Comparison of ENCODE assay signal across 8 cellular contexts in genomic region chr12:65169311-65170244, GRCh38. TPM values are rescaled to one million over a fixed set of nuclear protein-coding genes. Genes with fewer than 3 reads are reported as not detected.
A peak's percentile ranks its signal among the peaks of the same experiment; 100 is the strongest.
DNase-seq lines count a peak whose midpoint lies in the region; ATAC-seq, FAIRE-seq and TF ChIP-seq lines count a peak whose summit lies in the region.

TSS of gene LEMD3 (plus strand) at chr12:65169583. CDS start at chr12:65169597, 14 bp downstream.

- H3K23ac ChIP-seq in H1 (ENCODE audit: insufficient read length) (no peak within 1 kb of the TSS), mesenchymal stem cell (ENCODE audit: low read length in 2 of 2) (peak within 1 kb of the TSS; percentile 52 to 97)

- peak within 1 kb of the TSS; percentile 91 for H3K4me3 Mint-ChIP-seq in Calu3 (ENCODE audit: low read depth, unreplicated experiment)
- H3K4me3 Mint-ChIP-seq in activated CD8-positive, alpha-beta memory T cell treated with anti-CD3 and anti-CD28 coated beads, Interleukin-2, amount 10 ng/mL, durations not matched to agents 7 days and 5 days = peak within 1 kb of the TSS; percentile 85

- peak; percentile 92 to 97 for TF ChIP-seq POLR2A in H1 (IDR thresholded peaks at IDR 0.05; ENCODE audit: control extremely low read depth in 1 of 2, low read depth in 2 of 2, low read length in 2 of 2)

- intact Hi-C loops in Calu3 (cut with micrococcal nuclease; ENCODE audit: unreplicated experiment) = no loop called here

- peak within 1 kb of the TSS; percentile 93 for H4K5ac ChIP-seq in H1 (ENCODE audit: insufficient read length, low read depth, low read length)

- peaks cover 13% of the 10 kb centered on the region for H3K27me3 ChIP-seq in HUES48 (ENCODE audit: control insufficient read depth, insufficient read depth, low read length)
- H3K27me3 ChIP-seq in NT2/D1 (ENCODE audit: insufficient read depth, insufficient read length) = no peaks in the 10 kb centered on the region
- peaks cover 0 to 6% (median 0%) of the 10 kb centered on the region in 4 experiments; a peak in 3 of 7 replicates for H3K27me3 ChIP-seq in H1 (replicated peaks in 1 of 4; ENCODE audit: control insufficient read depth in 3 of 4, extremely low read depth in 1 of 4, insufficient read depth in 3 of 4, low read length in 3 of 4)
- H3K27me3 ChIP-seq in mesenchymal stem cell (ENCODE audit: control insufficient read depth in 1 of 2, insufficient read depth in 1 of 2, low read length in 2 of 2) = peaks cover 0 to 7% of the 10 kb centered on the region in 2 experiments

- H2AFZ ChIP-seq in H1 (ENCODE audit: low read length) (peak within 1 kb of the TSS; percentile 92), mesenchymal stem cell (ENCODE audit: low read depth, low read length) (peak within 1 kb of the TSS; percentile 97)

- BruUV-seq in Calu3 (replicated peaks; lab: Mats Ljungman, UMichigan) = no TSS peak

- TF ChIP-seq EP300 in H1 (IDR thresholded peaks at IDR 0.05; ENCODE audit: borderline replicate concordance in 1 of 2, low read depth in 2 of 2, low read length in 2 of 2) = peak in 1 of 2 experiments; percentile 59; a peak in 1 of 3 replicates

- peaks cover 10% of the 10 kb centered on the region for H3K4me1 Mint-ChIP-seq in Calu3 (ENCODE audit: low read depth, unreplicated experiment)
- H3K4me1 Mint-ChIP-seq in activated CD8-positive, alpha-beta memory T cell treated with anti-CD3 and anti-CD28 coated beads, Interleukin-2, amount 10 ng/mL, durations not matched to agents 7 days and 5 days = peaks cover 30% of the 10 kb centered on the region

- H4K91ac ChIP-seq in H1 (replicated peaks; ENCODE audit: insufficient read length, low read length) = peak within 1 kb of the TSS; percentile 50
- H4K91ac ChIP-seq in mesenchymal stem cell (ENCODE audit: low read length) = peak within 1 kb of the TSS; percentile 72

- TF ChIP-seq RAD21 in H1 (IDR thresholded peaks at IDR 0.05 in 1 of 2, conservative IDR thresholded peaks at IDR 0.05 in 1 of 2; ENCODE audit: low read depth in 2 of 2, low read length in 2 of 2) = no peak

- peaks cover 6% of the 10 kb centered on the region for H3K23me2 ChIP-seq in H1 (ENCODE audit: low read depth, low read length)

- CTCF ChIA-PET in Calu3 (lab: Charles Lee) = interaction anchor here (0.5 to 1.5 kb wide), 7 partner anchors 9 to 64 kb away, joined by 3 to 7 read pairs (median 3); no protein-coding TSS in a partner anchor
- CTCF ChIA-PET in activated CD8-positive, alpha-beta memory T cell treated with anti-CD3 and anti-CD28 coated beads, Interleukin-2, amount 10 ng/mL, durations not matched to agents 7 days and 5 days (lab: Charles Lee) = interaction anchor here (0.7 to 3.7 kb wide), 12 partner anchors 10 to 63 kb away, joined by 3 to 41 read pairs (median 6); no protein-coding TSS in a partner anchor
- CTCF ChIA-PET in H1 (lab: Charles Lee; ENCODE audit: partially characterized antibody) = interaction anchor here (0.6 to 2.3 kb wide), 7 partner anchors 8 to 279 kb away, joined by 3 to 10 read pairs (median 3); no protein-coding TSS in a partner anchor

- H4K8ac ChIP-seq in H1 (ENCODE audit: extremely low read depth, insufficient read depth, low read length) (peak within 1 kb of the TSS; percentile 99), mesenchymal stem cell (ENCODE audit: low read length) (peak within 1 kb of the TSS; percentile 99)

- H3K56ac ChIP-seq in H1 (replicated peaks; ENCODE audit: insufficient read length, low read depth, low read length) = peak within 1 kb of the TSS; percentile 79

- no peak within 1 kb of the TSS for H2BK15ac ChIP-seq in H1 (ENCODE audit: low read length)
- peak within 1 kb of the TSS; percentile 100 for H2BK15ac ChIP-seq in mesenchymal stem cell (ENCODE audit: low read depth, poor library complexity, severe bottlenecking)

- TF ChIP-seq CTCF in Calu3 (IDR thresholded peaks at IDR 0.05; ENCODE audit: unreplicated experiment) (no peak), H1 (IDR thresholded peaks at IDR 0.05; ENCODE audit: control extremely low read depth in 1 of 3, insufficient read depth in 1 of 3, low read depth in 1 of 3, low read length in 3 of 3) (no peak)

- H3K36me3 ChIP-seq in HUES48 (ENCODE audit: control insufficient read depth, insufficient read depth, low read length) = peaks cover 13% of the 10 kb centered on the region
- peaks cover 32% of the 10 kb centered on the region for H3K36me3 ChIP-seq in NT2/D1 (ENCODE audit: insufficient read depth, insufficient read length, low read length)
- peaks cover 0 to 4% (median 0%) of the 10 kb centered on the region in 4 experiments; a peak in 1 of 8 replicates for H3K36me3 ChIP-seq in H1 (ENCODE audit: control insufficient read depth in 2 of 4, insufficient read depth in 4 of 4, low read length in 3 of 4)
- no peaks in the 10 kb centered on the region for H3K36me3 ChIP-seq in mesenchymal stem cell (ENCODE audit: control insufficient read depth in 1 of 2, insufficient read depth in 2 of 2, low read depth in 1 of 2, low read length in 2 of 2)

- H3K79me1 ChIP-seq in H1 (ENCODE audit: low read depth, low read length) (no peaks in the 10 kb centered on the region), mesenchymal stem cell (replicated peaks; ENCODE audit: low read length, poor library complexity, severe bottlenecking) (no peaks in the 10 kb centered on the region)

- peak; percentile 39 for FAIRE-seq in H1 (lab: Jason Lieb, UNC)

- POLR2A ChIA-PET in H1 (lab: Charles Lee; ENCODE audit: partially characterized antibody) = interaction anchor here (0.6 to 2.1 kb wide), 8 partner anchors 11 to 791 kb away, joined by 3 to 8 read pairs (median 3); no protein-coding TSS in a partner anchor

- DNase-seq in Calu3 (peak; percentile 97), NT2/D1 (ENCODE audit: low read depth, low spot score) (peak; percentile 92), H1 (ENCODE audit: low read depth in 1 of 2, low spot score in 2 of 2) (peak; percentile 81 to 92), mesenchymal stem cell (peak; percentile 92)
- DNase-seq in activated CD8-positive, alpha-beta memory T cell treated with anti-CD3 and anti-CD28 coated beads, Interleukin-2, amount 10 ng/mL, durations not matched to agents 7 days and 5 days = peak; percentile 95
- DNase-seq in stimulated activated CD8-positive, alpha-beta memory T cell treated with anti-CD3 and anti-CD28 coated beads, Interleukin-12 subunit alpha, Interleukin-12 subunit beta, amount 100 ng/mL, for 24 hours (ENCODE audit: extremely low read depth) = peak; percentile 78

- H2BK5ac ChIP-seq in H1 (ENCODE audit: low read depth, low read length) (peak within 1 kb of the TSS; percentile 81; the same call in 1 of the 2 replicates), mesenchymal stem cell (ENCODE audit: low read depth, low read length, poor library complexity, severe bottlenecking) (peak within 1 kb of the TSS; percentile 89)

- WGBS in H1 (ENCODE audit: extremely low coverage in 1 of 2, insufficient coverage in 1 of 2, insufficient read length in 1 of 2, insufficient replicate concordance in 2 of 2, low coverage in 1 of 2, low lambda C conversion rate in 2 of 2, missing lambda C conversion rate in 1 of 2), 2 experiments = 1% methylated on average over 78 of the region's 96 CpGs; no CpG with 5 or more reads in 1 of the 2 experiments
- WGBS in mesenchymal stem cell = under 1% methylated on average over 96 of the region's 96 CpGs

- H3K4me1 ChIP-seq in HUES48 (ENCODE audit: control insufficient read depth, insufficient read depth, low read length) (peaks cover 16% of the 10 kb centered on the region; the same call in 1 of the 2 replicates), NT2/D1 (ENCODE audit: insufficient read depth, insufficient read length) (no peaks in the 10 kb centered on the region), H1 (replicated peaks in 1 of 4; ENCODE audit: control insufficient read depth in 3 of 4, insufficient read depth in 4 of 4, low read length in 3 of 4) (peaks cover 0 to 2% (median 0%) of the 10 kb centered on the region in 4 experiments; a peak in 1 of 7 replicates), mesenchymal stem cell (ENCODE audit: control insufficient read depth, insufficient read depth, low read depth, low read length) (peaks cover 5% of the 10 kb centered on the region)

- no peaks in the 10 kb centered on the region for H3K9me3 Mint-ChIP-seq in Calu3 (ENCODE audit: low read depth, unreplicated experiment)
- H3K9me3 Mint-ChIP-seq in activated CD8-positive, alpha-beta memory T cell treated with anti-CD3 and anti-CD28 coated beads, Interleukin-2, amount 10 ng/mL, durations not matched to agents 7 days and 5 days (ENCODE audit: low read depth) = no peaks in the 10 kb centered on the region

- H3K27me3 Mint-ChIP-seq in Calu3 (ENCODE audit: unreplicated experiment) = no peaks in the 10 kb centered on the region
- H3K27me3 Mint-ChIP-seq in activated CD8-positive, alpha-beta memory T cell treated with anti-CD3 and anti-CD28 coated beads, Interleukin-2, amount 10 ng/mL, durations not matched to agents 7 days and 5 days = no peaks in the 10 kb centered on the region

- 0 out of 2 replicates have a peak, but pooled peaks cover 5% of the 10 kb centered on the region for H3K9me3 ChIP-seq in HUES48 (ENCODE audit: control insufficient read depth, insufficient read depth, low read length)
- H3K9me3 ChIP-seq in NT2/D1 (ENCODE audit: insufficient read depth, low read length) = no peaks in the 10 kb centered on the region
- H3K9me3 ChIP-seq in H1 (ENCODE audit: insufficient read depth in 2 of 2, low read depth in 1 of 2, low read length in 1 of 2) = no peaks in the 10 kb centered on the region
- H3K9me3 ChIP-seq in mesenchymal stem cell (ENCODE audit: control insufficient read depth, low read length) = no peaks in the 10 kb centered on the region

- H3K79me2 ChIP-seq in H1 (ENCODE audit: control insufficient read depth in 1 of 2, insufficient read depth in 2 of 2, low read length in 2 of 2) = peaks cover 6 to 49% of the 10 kb centered on the region in 2 experiments

- peak within 1 kb of the TSS; percentile 89 for H3K4me3 ChIP-seq in HUES48 (ENCODE audit: low read depth, low read length)
- peak within 1 kb of the TSS; percentile 94 for H3K4me3 ChIP-seq in NT2/D1 (ENCODE audit: insufficient read length, low read depth)
- peak within 1 kb of the TSS; percentile 79 to 99 (median 92) for H3K4me3 ChIP-seq in H1 (ENCODE audit: extremely low read depth in 1 of 4, insufficient read depth in 2 of 4, low read depth in 3 of 4, low read length in 4 of 4)
- peak within 1 kb of the TSS; percentile 88 to 97 for H3K4me3 ChIP-seq in mesenchymal stem cell (ENCODE audit: insufficient read depth in 1 of 2, low read depth in 1 of 2, low read length in 2 of 2)

- peak within 1 kb of the TSS; percentile 93 for H3K27ac ChIP-seq in HUES48 (ENCODE audit: low read depth, low read length)
- peak within 1 kb of the TSS; percentile 91 for H3K27ac ChIP-seq in H1 (ENCODE audit: low read depth, low read length)
- peak within 1 kb of the TSS; percentile 88 for H3K27ac ChIP-seq in mesenchymal stem cell (ENCODE audit: low read length, poor library complexity, severe bottlenecking)

- no peak within 1 kb of the TSS for H2BK120ac ChIP-seq in H1 (replicated peaks; ENCODE audit: low read depth, low read length)
- H2BK120ac ChIP-seq in mesenchymal stem cell (ENCODE audit: low read depth, low read length) = peak within 1 kb of the TSS; percentile 75

- H2BK12ac ChIP-seq in H1 (ENCODE audit: low read depth, low read length) = peak within 1 kb of the TSS; percentile 70; the same call in 1 of the 2 replicates
- no peak within 1 kb of the TSS for H2BK12ac ChIP-seq in mesenchymal stem cell (ENCODE audit: low read length in 2 of 2)

- H3K4ac ChIP-seq in H1 (replicated peaks; ENCODE audit: insufficient read length, low read depth, low read length) = no peak within 1 kb of the TSS
- peak within 1 kb of the TSS; percentile 80 to 84 for H3K4ac ChIP-seq in mesenchymal stem cell (ENCODE audit: low read depth in 1 of 2, low read length in 2 of 2)

- H3K14ac ChIP-seq in H1 (ENCODE audit: insufficient read length) = no peak within 1 kb of the TSS
- H3K14ac ChIP-seq in mesenchymal stem cell (ENCODE audit: low read length in 2 of 2) = peak within 1 kb of the TSS in 1 of 2 experiments; percentile 83

- ATAC-seq in GM21423 (IDR thresholded peaks at IDR 0.05; ENCODE audit: unreplicated experiment) = peak; percentile 92
- ATAC-seq in activated CD8-positive, alpha-beta memory T cell treated with anti-CD3 and anti-CD28 coated beads, Interleukin-2, amount 10 ng/mL, durations not matched to agents 7 days and 5 days = peak; percentile 90

- H3K9ac ChIP-seq in HUES48 (ENCODE audit: low read depth, low read length) (peak within 1 kb of the TSS; percentile 90), NT2/D1 (ENCODE audit: insufficient read length, low read depth) (peak within 1 kb of the TSS; percentile 98), H1 (replicated peaks in 1 of 4; ENCODE audit: extremely low read depth in 1 of 4, low read depth in 3 of 4, low read length in 3 of 4) (peak within 1 kb of the TSS; percentile 78 to 93 (median 88)), mesenchymal stem cell (ENCODE audit: low read length) (peak within 1 kb of the TSS; percentile 97)

- H3K36me3 Mint-ChIP-seq in Calu3 (ENCODE audit: insufficient read depth, unreplicated experiment) = peaks cover 29% of the 10 kb centered on the region
- peaks cover 24% of the 10 kb centered on the region for H3K36me3 Mint-ChIP-seq in activated CD8-positive, alpha-beta memory T cell treated with anti-CD3 and anti-CD28 coated beads, Interleukin-2, amount 10 ng/mL, durations not matched to agents 7 days and 5 days

- peak within 1 kb of the TSS; percentile 53; the same call in 1 of the 2 replicates for H3K18ac ChIP-seq in H1 (ENCODE audit: extremely low read depth, low read length)
- peak within 1 kb of the TSS; percentile 92 to 97 for H3K18ac ChIP-seq in mesenchymal stem cell (ENCODE audit: low read depth in 1 of 2, low read length in 2 of 2)

- H2AK5ac ChIP-seq in H1 (ENCODE audit: low read depth, low read length) (no peak within 1 kb of the TSS), mesenchymal stem cell (ENCODE audit: low read length, severe bottlenecking) (no peak within 1 kb of the TSS)

- peak within 1 kb of the TSS; percentile 98 for H3K27ac Mint-ChIP-seq in Calu3 (ENCODE audit: unreplicated experiment)
- peak within 1 kb of the TSS; percentile 93 for H3K27ac Mint-ChIP-seq in activated CD8-positive, alpha-beta memory T cell treated with anti-CD3 and anti-CD28 coated beads, Interleukin-2, amount 10 ng/mL, durations not matched to agents 7 days and 5 days

- no peak within 1 kb of the TSS for H2BK20ac ChIP-seq in H1 (ENCODE audit: low read length)

- H3K4me2 ChIP-seq in H1 (ENCODE audit: insufficient read depth in 1 of 2, low read depth in 2 of 2, low read length in 2 of 2) (peak within 1 kb of the TSS; percentile 56 to 86), mesenchymal stem cell (ENCODE audit: low read length, poor library complexity, severe bottlenecking) (peak within 1 kb of the TSS; percentile 85)

- H4K20me1 ChIP-seq in H1 (replicated peaks in 1 of 2; ENCODE audit: control insufficient read depth in 1 of 2, insufficient read depth in 2 of 2, low read length in 2 of 2) = peaks cover 11 to 15% of the 10 kb centered on the region in 2 experiments

RNA-seq across cellular contexts. Expression of gene LEMD3, which starts in this region (rescaled TPM):
- total RNA-seq in Calu3 (2022) = 44.3 and 46.8 TPM in 2 replicates
- total RNA-seq in activated CD8-positive, alpha-beta memory T cell treated with anti-CD3 and anti-CD28 coated beads, Interleukin-2, amount 10 ng/mL, durations not matched to agents 7 days and 5 days = 10 to 100 TPM; 28.2 to 37.3 TPM
- 31.7 and 33.2 TPM in 2 replicates for total RNA-seq in H1 (2021; fragmentation: NEBNext Ultra II Directional; extraction: Animal tissue kit (Norgen Biotek cat#: 25700))
- polyA plus RNA-seq in H1 (2011; rRNA removed) = 5.6 and 5.8 TPM in 2 replicates
- polyA plus RNA-seq in H1 (2011; cell fraction: cytosol; rRNA removed) = 10.3 TPM
- polyA plus RNA-seq in H1 (2011; cell fraction: nucleus; rRNA removed) = 7.8 TPM
- 8.5 to 15.7 TPM (median 11.1 TPM) in 4 replicates for polyA plus RNA-seq in H1 (2012, experiment 1 of 2)
- 2.2 TPM for polyA plus RNA-seq in H1 (2012, experiment 2 of 2)
- polyA plus RNA-seq in H1 (2013, experiment 1 of 2) = 24.1 TPM
- polyA plus RNA-seq in H1 (2013, experiment 2 of 2) = 28.8 TPM
- 10.0 and 11.9 TPM in 2 replicates for polyA minus RNA-seq in H1 (2011; rRNA and poly(A)+ RNA removed)
- 17.8 TPM for polyA minus RNA-seq in H1 (2011; cell fraction: cytosol; rRNA and poly(A)+ RNA removed)
- polyA minus RNA-seq in H1 (2011; cell fraction: nucleus; rRNA and poly(A)+ RNA removed) = 47.7 TPM
- 9.5 TPM for polyA plus RNA-seq in mesenchymal stem cell (2013, experiment 1 of 2)
- 9.5 TPM for polyA plus RNA-seq in mesenchymal stem cell (2013, experiment 2 of 2)

Comparison
In these comparisons a context has a peak if more than half of its experiments do, and no peak if none do; other contexts are left out.
1. Peak in every context shown above with its lines: DNase-seq, ATAC-seq, H3K4me3 ChIP-seq and H3K27ac ChIP-seq.